ENCODE assay signal across 1 cellular context in genomic region chr4:4667643-4668081, GRCh38.
TF ChIP-seq lines count a peak whose summit lies in the region.

No MANE protein-coding gene starts in this region.

TF ChIP-seq in WTC11, 78 proteins besides CTCF, POLR2A, EP300 and RAD21:
- TF ChIP-seq ZNF281 (CRISPR knock-in tag; IDR thresholded peaks at IDR 0.05): no peak
- no peak for TF ChIP-seq HMGXB4 (CRISPR knock-in tag; IDR thresholded peaks at IDR 0.05)
- no peak for TF ChIP-seq MAX (CRISPR knock-in tag; IDR thresholded peaks at IDR 0.05)
